ENCODE assay signal across 9 cellular contexts in genomic region chr12:24778486-24779304, GRCh38.
DNase-seq lines count a peak whose midpoint lies in the region; ATAC-seq and TF ChIP-seq lines count a peak whose summit lies in the region.
"Had no signal": no experiment of that assay in that cellular context is flagged by ENCODE, and none has a peak within 500 bp of the region (broad histone marks: within the 10 kb centered on the region; RNA-seq: fewer than 3 reads in every experiment).

No MANE protein-coding gene starts in this region.

- H3K4me3 ChIP-seq in OCI-LY7 (ENCODE audit: low read depth, low read length, poor library complexity, severe bottlenecking) = no peak overlapping the region
- H3K4me3 ChIP-seq in fibroblast of villous mesenchyme (ENCODE audit: low read depth, low read length) = no peak overlapping the region

- peaks cover 0 to 4% of the 10 kb centered on the region in 2 donors for H3K9me3 Mint-ChIP-seq in stimulated activated naive B cell treated with anti-CD40 and anti-IgM and Interleukin-4, amounts not matched to agents 10 μg/mL and 1 μg/mL and 100 μg/mL, for 72 hours

- no peak overlapping the region for H3K27ac Mint-ChIP-seq in stimulated activated naive B cell treated with anti-CD40 and anti-IgM and Interleukin-4, amounts not matched to agents 10 μg/mL and 1 μg/mL and 100 μg/mL, for 72 hours
- H3K27ac Mint-ChIP-seq: IgD-negative memory B cell had no signal

- DNase-seq in AG20443 (ENCODE audit: low spot score) (peak; percentile 14), OCI-LY7 (ENCODE audit: low spot score) (peak; percentile 52), fibroblast of villous mesenchyme (ENCODE audit: low read depth) (peak; percentile 77)
- no peak for DNase-seq in stimulated activated naive B cell treated with anti-CD40 and anti-IgM and Interleukin-4, amounts not matched to agents 10 μg/mL and 1 μg/mL and 100 μg/mL, for 72 hours

- H3K4me1 Mint-ChIP-seq in stimulated activated naive B cell treated with anti-CD40 and anti-IgM and Interleukin-4, amounts not matched to agents 10 μg/mL and 1 μg/mL and 100 μg/mL, for 72 hours = no peaks in the 10 kb centered on the region

- no peaks in the 10 kb centered on the region for H3K79me2 ChIP-seq in OCI-LY7 (ENCODE audit: insufficient read depth, low read depth, low read length)

- BruUV-seq in OCI-LY7 (replicated peaks; lab: Mats Ljungman, UMichigan) = no TSS peak

- H3K36me3 Mint-ChIP-seq in stimulated activated naive B cell treated with anti-CD40 and anti-IgM and Interleukin-4, amounts not matched to agents 10 μg/mL and 1 μg/mL and 100 μg/mL, for 72 hours = peaks cover 3 to 4% of the 10 kb centered on the region in 2 donors

- no peak overlapping the region for H3K27ac ChIP-seq in OCI-LY7 (ENCODE audit: low read depth, low read length, poor library complexity, severe bottlenecking)

- H3K27me3 Mint-ChIP-seq in stimulated activated naive B cell treated with anti-CD40 and anti-IgM and Interleukin-4, amounts not matched to agents 10 μg/mL and 1 μg/mL and 100 μg/mL, for 72 hours = no peaks in the 10 kb centered on the region

- H3K36me3 ChIP-seq in OCI-LY7 (ENCODE audit: insufficient read depth, low read length) = no peaks in the 10 kb centered on the region

- POLR2A ChIA-PET in OCI-LY7 (lab: Charles Lee) = interaction anchor here (0.7 kb wide), 1 partner anchor 329 kb away, joined by 3 read pairs; no protein-coding TSS in a partner anchor

- no peak overlapping the region for H3K4me2 ChIP-seq in OCI-LY7 (ENCODE audit: low read length)

- H3K4me1 ChIP-seq in OCI-LY7 (ENCODE audit: insufficient read depth, low read length, poor library complexity, severe bottlenecking) = no peaks in the 10 kb centered on the region

- H2AFZ ChIP-seq in OCI-LY7 (ENCODE audit: low read length) = no peak overlapping the region

- TF ChIP-seq CTCF in OCI-LY7 (conservative IDR thresholded peaks at IDR 0.05; ENCODE audit: low read length) (peak; percentile 72), fibroblast of villous mesenchyme (IDR thresholded peaks at IDR 0.05; ENCODE audit: insufficient read depth, low read depth, low read length) (peak; percentile 61)

- H4K20me1 ChIP-seq in OCI-LY7 (ENCODE audit: insufficient read depth, low read length) = no peaks in the 10 kb centered on the region

- H3K4me3 Mint-ChIP-seq in stimulated activated naive B cell treated with anti-CD40 and anti-IgM and Interleukin-4, amounts not matched to agents 10 μg/mL and 1 μg/mL and 100 μg/mL, for 72 hours = no peak overlapping the region
- H3K4me3 Mint-ChIP-seq: IgD-negative memory B cell had no signal

- peak; percentile 77 for ATAC-seq in GM18517 (IDR thresholded peaks at IDR 0.05; ENCODE audit: unreplicated experiment)
- peak; percentile 75 for ATAC-seq in HG03342 (IDR thresholded peaks at IDR 0.05; ENCODE audit: unreplicated experiment)
- peak; percentile 86 for ATAC-seq in stimulated activated naive B cell treated with anti-CD40 and anti-IgM and Interleukin-4, amounts not matched to agents 10 μg/mL and 1 μg/mL and 100 μg/mL, for 72 hours (replicated peaks)
- no peak for ATAC-seq in HG02588 (IDR thresholded peaks at IDR 0.05; ENCODE audit: unreplicated experiment)
- ATAC-seq in GM21528 (IDR thresholded peaks at IDR 0.05; ENCODE audit: low FRiP score, unreplicated experiment) = no peak

- intact Hi-C loops in OCI-LY7 (cut with micrococcal nuclease; ENCODE audit: unreplicated experiment) = loop anchor here (5.0 to 10.0 kb wide), 2 partner anchors 1571 to 1924 kb away; no protein-coding TSS in a partner anchor

- H3K9me3 ChIP-seq in OCI-LY7 (ENCODE audit: low read length) = no peaks in the 10 kb centered on the region

- H3K9me2 ChIP-seq in OCI-LY7 (ENCODE audit: insufficient read depth, low read length) = no peaks in the 10 kb centered on the region

- CTCF ChIA-PET in OCI-LY7 (lab: Charles Lee; ENCODE audit: unreplicated experiment) = no interaction called here

Comparison
In these comparisons a context has a peak if more than half of its experiments do, and no peak if none do; other contexts are left out.
1. ATAC-seq: peak in GM18517 (single experiment), HG03342 (single experiment) and stimulated activated naive B cell treated with anti-CD40 and anti-IgM and Interleukin-4, amounts not matched to agents 10 μg/mL and 1 μg/mL and 100 μg/mL, for 72 hours (2 of 2); none in HG02588 (single experiment) and GM21528 (single experiment).